ENCODE assay signal across 1 cellular context in genomic region chr7:140042386-140042670, GRCh38.
TF ChIP-seq lines count a peak whose summit lies in the region.

No MANE protein-coding gene starts in this region.

TF ChIP-seq in endothelial cell of umbilical vein, 7 proteins besides CTCF, POLR2A, EP300 and RAD21 (continued from another document):
- TF ChIP-seq MAX (IDR thresholded peaks at IDR 0.05; ENCODE audit: insufficient read depth, insufficient read length), result no peak
